ENCODE assay signal across 8 cellular contexts in genomic region chr19:41363371-41363752, GRCh38. TPM values are rescaled to one million over a fixed set of nuclear protein-coding genes. Genes with fewer than 3 reads are reported as not detected.
DNase-seq lines count a peak whose midpoint lies in the region; ATAC-seq and TF ChIP-seq lines count a peak whose summit lies in the region.

No MANE protein-coding gene starts in this region.

- H3K4me1 ChIP-seq in HEK293 (ENCODE audit: control insufficient read depth, insufficient read depth, low read length) = 0 out of 2 replicates have a peak, but pooled peaks cover 5% of the 10 kb centered on the region
- H3K4me1 ChIP-seq in iPS DF 6.9 (ENCODE audit: control insufficient read depth, insufficient read depth, low read length) = no peaks in the 10 kb centered on the region

- TF ChIP-seq CTCF in HEK293 (tag by site-specific recombination; IDR thresholded peaks at IDR 0.05) = no peak

- H3K9me3 ChIP-seq in HEK293 (ENCODE audit: control insufficient read depth, insufficient read depth, low read depth, low read length) (no peaks in the 10 kb centered on the region), iPS DF 6.9 (ENCODE audit: control insufficient read depth, insufficient read depth, low read length) (no peaks in the 10 kb centered on the region)

- H3K4me1 Mint-ChIP-seq in activated CD4-positive, alpha-beta memory T cell treated with anti-CD3 and anti-CD28 coated beads, Interleukin-2, amount 10 ng/mL, durations not matched to agents 7 days and 5 days = peaks cover 43% of the 10 kb centered on the region
- H3K4me1 Mint-ChIP-seq in stimulated activated effector memory CD8-positive, alpha-beta T cell treated with anti-CD3 and anti-CD28 coated beads, Interleukin-12 subunit alpha, Interleukin-12 subunit beta, amount 100 ng/mL, for 72 hours = peaks cover 17% of the 10 kb centered on the region

- CTCF ChIA-PET in HEK293 (lab: Yijun Ruan, JAX) = interaction anchor here (1.1 to 5.3 kb wide), 6 partner anchors 10 to 814 kb away, joined by 3 to 64 read pairs (median 4); partner anchors contain the start of genes TGFB1 and TMEM91
- CTCF ChIA-PET in activated CD4-positive, alpha-beta memory T cell treated with anti-CD3 and anti-CD28 coated beads, Interleukin-2, amount 10 ng/mL, durations not matched to agents 7 days and 5 days (lab: Charles Lee) = interaction anchor here (0.6 to 7.5 kb wide), 12 partner anchors 9 to 207 kb away, joined by 4 to 81 read pairs (median 6); partner anchors contain the start of genes DMAC2, HNRNPUL1 and TGFB1

- H3K27ac ChIP-seq in HEK293 (ENCODE audit: extremely low read depth, low read depth, low read length) (peak overlapping the region; percentile 74; the same call in 1 of the 2 replicates), iPS DF 6.9 (ENCODE audit: low read length) (no peak overlapping the region)

- no peaks in the 10 kb centered on the region for H3K9me3 Mint-ChIP-seq in activated CD4-positive, alpha-beta memory T cell treated with anti-CD3 and anti-CD28 coated beads, Interleukin-2, amount 10 ng/mL, durations not matched to agents 7 days and 5 days
- H3K9me3 Mint-ChIP-seq in stimulated activated effector memory CD8-positive, alpha-beta T cell treated with anti-CD3 and anti-CD28 coated beads, Interleukin-12 subunit alpha, Interleukin-12 subunit beta, amount 100 ng/mL, for 72 hours = no peaks in the 10 kb centered on the region

- H3K36me3 ChIP-seq in HEK293 (ENCODE audit: control insufficient read depth in 2 of 2, insufficient read depth in 1 of 2, low read length in 2 of 2) (no peaks in the 10 kb centered on the region; a peak in 1 of 3 replicates), iPS DF 6.9 (ENCODE audit: control insufficient read depth, insufficient read depth, low read length) (no peaks in the 10 kb centered on the region)

- no CpG with 5 or more reads among the region's 6 CpGs for WGBS in iPS DF 6.9 (ENCODE audit: insufficient coverage, insufficient read length)

- TF ChIP-seq POLR2A in erythroblast (IDR thresholded peaks at IDR 0.05; ENCODE audit: low read length) = no peak

- ATAC-seq in stimulated activated effector memory CD8-positive, alpha-beta T cell treated with anti-CD3 and anti-CD28 coated beads, Interleukin-12 subunit alpha, Interleukin-12 subunit beta, amount 100 ng/mL, for 72 hours = no peak
- no peak for ATAC-seq in HG03432 (IDR thresholded peaks at IDR 0.05; ENCODE audit: unreplicated experiment)

- POLR2A ChIA-PET in HEK293 (lab: Yijun Ruan, JAX) = interaction anchor here (0.6 to 4.7 kb wide), 29 partner anchors 8 to 793 kb away, joined by 3 to 73 read pairs (median 6); partner anchors contain the start of genes B3GNT8, BCKDHA, DMAC2 and ERICH4
- POLR2A ChIA-PET in activated CD4-positive, alpha-beta memory T cell treated with anti-CD3 and anti-CD28 coated beads, Interleukin-2, amount 10 ng/mL, durations not matched to agents 7 days and 5 days (lab: Charles Lee) = interaction anchor here (0.9 to 4.0 kb wide), 15 partner anchors 10 to 522 kb away, joined by 3 to 82 read pairs (median 4); partner anchors contain the start of genes BCKDHA, DMAC2, EXOSC5 and HNRNPUL1

- DNase-seq in activated CD4-positive, alpha-beta memory T cell treated with anti-CD3 and anti-CD28 coated beads, Interleukin-2, amount 10 ng/mL, durations not matched to agents 7 days and 5 days = no peak
- no peak for DNase-seq in iPS DF 6.9 (ENCODE audit: low read depth, low spot score)
- no peak for DNase-seq in stimulated activated effector memory CD8-positive, alpha-beta T cell treated with anti-CD3 and anti-CD28 coated beads, Interleukin-12 subunit alpha, Interleukin-12 subunit beta, amount 100 ng/mL, for 72 hours (ENCODE audit: low spot score in 2 of 2)
- DNase-seq in NCI-H1694 (lab: John Stamatoyannopoulos, UW) = no peak
- no peak for DNase-seq in erythroblast (lab: John Stamatoyannopoulos, UW)
- DNase-seq in NCI-H526 treated with DMSO at 0.1 percent for 48 hours (lab: John Stamatoyannopoulos, UW) = no peak

- H3K36me3 Mint-ChIP-seq in activated CD4-positive, alpha-beta memory T cell treated with anti-CD3 and anti-CD28 coated beads, Interleukin-2, amount 10 ng/mL, durations not matched to agents 7 days and 5 days (ENCODE audit: low read depth) = peaks cover 10% of the 10 kb centered on the region
- H3K36me3 Mint-ChIP-seq in stimulated activated effector memory CD8-positive, alpha-beta T cell treated with anti-CD3 and anti-CD28 coated beads, Interleukin-12 subunit alpha, Interleukin-12 subunit beta, amount 100 ng/mL, for 72 hours = peaks cover 23% of the 10 kb centered on the region

- H3K27me3 Mint-ChIP-seq in activated CD4-positive, alpha-beta memory T cell treated with anti-CD3 and anti-CD28 coated beads, Interleukin-2, amount 10 ng/mL, durations not matched to agents 7 days and 5 days = no peaks in the 10 kb centered on the region

- peak overlapping the region; percentile 93 for H3K27ac Mint-ChIP-seq in activated CD4-positive, alpha-beta memory T cell treated with anti-CD3 and anti-CD28 coated beads, Interleukin-2, amount 10 ng/mL, durations not matched to agents 7 days and 5 days
- H3K27ac Mint-ChIP-seq in stimulated activated effector memory CD8-positive, alpha-beta T cell treated with anti-CD3 and anti-CD28 coated beads, Interleukin-12 subunit alpha, Interleukin-12 subunit beta, amount 100 ng/mL, for 72 hours = peak overlapping the region; percentile 99

- no peaks in the 10 kb centered on the region for H3K27me3 ChIP-seq in iPS DF 6.9 (ENCODE audit: control insufficient read depth, insufficient read depth, low read length)

- H3K4me3 Mint-ChIP-seq in activated CD4-positive, alpha-beta memory T cell treated with anti-CD3 and anti-CD28 coated beads, Interleukin-2, amount 10 ng/mL, durations not matched to agents 7 days and 5 days = peak overlapping the region; percentile 87
- H3K4me3 Mint-ChIP-seq in stimulated activated effector memory CD8-positive, alpha-beta T cell treated with anti-CD3 and anti-CD28 coated beads, Interleukin-12 subunit alpha, Interleukin-12 subunit beta, amount 100 ng/mL, for 72 hours = peak overlapping the region; percentile 89

- peak overlapping the region; percentile 72 for H3K4me3 ChIP-seq in HEK293 (ENCODE audit: low read depth, low read length)
- peak overlapping the region; percentile 14; the same call in 1 of the 2 replicates for H3K4me3 ChIP-seq in iPS DF 6.9 (ENCODE audit: low read length)

TF ChIP-seq in HEK293, 187 proteins besides CTCF, POLR2A, EP300 and RAD21 (continues in another document):
- TF ChIP-seq ZBTB6 (tag by site-specific recombination; IDR thresholded peaks at IDR 0.05) (no peak), ZNF623 (tag by site-specific recombination; IDR thresholded peaks at IDR 0.05) (0 out of 2 replicates have a peak, but pooled peaks have one; percentile 17), ZNF639 (tag by site-specific recombination; IDR thresholded peaks at IDR 0.05) (no peak), ZNF274 (IDR thresholded peaks at IDR 0.05; ENCODE audit: low read length) (no peak), ZNF274 (tag by site-specific recombination; IDR thresholded peaks at IDR 0.05; ENCODE audit: borderline replicate concordance) (no peak), ZFP41 (tag by site-specific recombination; IDR thresholded peaks at IDR 0.05; ENCODE audit: borderline replicate concordance) (no peak), ZBTB44 (tag by site-specific recombination; IDR thresholded peaks at IDR 0.05) (0 out of 2 replicates have a peak, but pooled peaks have one; percentile 13), ZNF416 (tag by site-specific recombination; IDR thresholded peaks at IDR 0.05) (no peak), ZBTB17 (tag by site-specific recombination; IDR thresholded peaks at IDR 0.05) (no peak)

RNA-seq across cellular contexts. Expression of gene B9D2, which starts 0.6 kb away (rescaled TPM):
- 10 to 100 TPM; 10.8 to 11.2 TPM for total RNA-seq in activated CD4-positive, alpha-beta memory T cell treated with anti-CD3 and anti-CD28 coated beads, Interleukin-2, amount 10 ng/mL, durations not matched to agents 7 days and 5 days

RNA-seq across cellular contexts. Expression of gene TGFB1, which starts 9.6 kb away (rescaled TPM):
- 100 to 1,000 TPM; 236 to 247 TPM for total RNA-seq in activated CD4-positive, alpha-beta memory T cell treated with anti-CD3 and anti-CD28 coated beads, Interleukin-2, amount 10 ng/mL, durations not matched to agents 7 days and 5 days

RNA-seq across cellular contexts. Expression of gene TMEM91, which starts 13.0 kb away (rescaled TPM):
- total RNA-seq in activated CD4-positive, alpha-beta memory T cell treated with anti-CD3 and anti-CD28 coated beads, Interleukin-2, amount 10 ng/mL, durations not matched to agents 7 days and 5 days = 1 to 10 TPM; 8.0 to 9.6 TPM

RNA-seq across cellular contexts. Expression of gene EXOSC5, which starts 33.8 kb away (rescaled TPM):
- total RNA-seq in activated CD4-positive, alpha-beta memory T cell treated with anti-CD3 and anti-CD28 coated beads, Interleukin-2, amount 10 ng/mL, durations not matched to agents 7 days and 5 days = 10 to 100 TPM; 18.8 to 25.2 TPM

RNA-seq across cellular contexts. Expression of gene BCKDHA, which starts 34.3 kb away (rescaled TPM):
- total RNA-seq in activated CD4-positive, alpha-beta memory T cell treated with anti-CD3 and anti-CD28 coated beads, Interleukin-2, amount 10 ng/mL, durations not matched to agents 7 days and 5 days = 10 to 100 TPM; 17.9 to 27.1 TPM
